Comparison of ENCODE assay signal across 12 cellular contexts in genomic region chr12:75986001-75986739, GRCh38. TPM values are rescaled to one million over a fixed set of nuclear protein-coding genes. Genes with fewer than 3 reads are reported as not detected.
DNase-seq lines count a peak whose midpoint lies in the region; ATAC-seq and TF ChIP-seq lines count a peak whose summit lies in the region.
"Had no signal": no experiment of that assay in that cellular context is flagged by ENCODE, and none has a peak within 500 bp of the region (broad histone marks: within the 10 kb centered on the region; RNA-seq: fewer than 3 reads in every experiment).

No MANE protein-coding gene starts in this region.

- no peak overlapping the region for H3K4me2 ChIP-seq in neural progenitor cell

- no peak overlapping the region for H3K9ac ChIP-seq in neural progenitor cell

- H3K36me3 ChIP-seq in neural progenitor cell, result no peaks in the 10 kb centered on the region

- DNase-seq in NCI-H1105 treated with DMSO at 0.1 percent for 48 hours (lab: John Stamatoyannopoulos, UW), result peak; percentile 61
- DNase-seq in astrocyte of the hippocampus (ENCODE audit: low read depth, low spot score), result peak; percentile 62
- no peak for DNase-seq in neural progenitor cell (ENCODE audit: low spot score)
- no peak for DNase-seq in endothelial cell (ENCODE audit: low spot score)
- DNase-seq: posterior cingulate gyrus; stimulated activated CD4-positive, alpha-beta T cell treated with anti-CD3 and anti-CD28 coated beads, Interleukin-4, amount 100 ng/mL, for 1 hour; stimulated activated naive CD8-positive, alpha-beta T cell treated with anti-CD3 and anti-CD28 coated beads, Interleukin-15, Interleukin-2, amounts not matched to agents 100 U/mL and 50 U/mL, for 24 hours had no signal

- H3K36me3 Mint-ChIP-seq in neural progenitor cell (no peaks in the 10 kb centered on the region), endothelial cell (ENCODE audit: low read depth, unreplicated experiment) (no peaks in the 10 kb centered on the region)

- H3F3A ChIP-seq in neural progenitor cell (ENCODE audit: low read depth), result no peaks in the 10 kb centered on the region

- H3K27me3 Mint-ChIP-seq in neural progenitor cell (ENCODE audit: insufficient read depth, low read depth), result peaks cover 3% of the 10 kb centered on the region
- H3K27me3 Mint-ChIP-seq in endothelial cell (ENCODE audit: unreplicated experiment), result peaks cover 2% of the 10 kb centered on the region

- H4K20me1 ChIP-seq in neural progenitor cell (ENCODE audit: low read depth), result no peaks in the 10 kb centered on the region

- no peaks in the 10 kb centered on the region for H3K27me3 ChIP-seq in neural progenitor cell

- H3K9me3 ChIP-seq in neural progenitor cell (ENCODE audit: low read depth), result no peaks in the 10 kb centered on the region

- H3K27ac ChIP-seq in neural progenitor cell, result no peak overlapping the region

- H3K4me3 Mint-ChIP-seq in neural progenitor cell (no peak overlapping the region), endothelial cell (ENCODE audit: unreplicated experiment) (no peak overlapping the region)
- H3K4me3 Mint-ChIP-seq: T-helper 1 cell treated with Interleukin-12 subunit alpha and Interleukin-12 subunit beta and Interleukin-4 antibody, amounts not matched to agents 30 μg/mL and 1 μg/mL, for 36 hours had no signal

- H3K4me1 Mint-ChIP-seq in neural progenitor cell (peaks cover 5% of the 10 kb centered on the region), endothelial cell (ENCODE audit: unreplicated experiment) (peaks cover 12% of the 10 kb centered on the region)

- ATAC-seq in GM18907 (IDR thresholded peaks at IDR 0.05; ENCODE audit: unreplicated experiment) (peak; percentile 48), GM21526 (IDR thresholded peaks at IDR 0.05; ENCODE audit: low FRiP score, unreplicated experiment) (no peak), HG03521 (IDR thresholded peaks at IDR 0.05; ENCODE audit: unreplicated experiment) (no peak)
- ATAC-seq: activated naive CD4-positive, alpha-beta T cell treated with anti-CD3 and anti-CD28 coated beads, Interleukin-2, amount 50 U/mL, for 72 hours; stimulated activated naive CD8-positive, alpha-beta T cell treated with anti-CD3 and anti-CD28 coated beads, Interleukin-15, Interleukin-2, amounts not matched to agents 100 U/mL and 50 U/mL, for 24 hours had no signal

- no peak overlapping the region for H3K27ac Mint-ChIP-seq in neural progenitor cell
- no peak overlapping the region for H3K27ac Mint-ChIP-seq in endothelial cell (ENCODE audit: unreplicated experiment)
- H3K27ac Mint-ChIP-seq: activated naive CD4-positive, alpha-beta T cell treated with anti-CD3 and anti-CD28 coated beads, Interleukin-2, amount 50 U/mL, for 72 hours; T-helper 1 cell treated with Interleukin-12 subunit alpha and Interleukin-12 subunit beta and Interleukin-4 antibody, amounts not matched to agents 30 μg/mL and 1 μg/mL, for 36 hours had no signal

- no peaks in the 10 kb centered on the region for H3K4me1 ChIP-seq in neural progenitor cell

- no peaks in the 10 kb centered on the region for H3K79me2 ChIP-seq in neural progenitor cell (ENCODE audit: low read depth)

- H3K9me3 Mint-ChIP-seq in neural progenitor cell (peaks cover 20% of the 10 kb centered on the region), endothelial cell (ENCODE audit: unreplicated experiment) (no peaks in the 10 kb centered on the region)

- TF ChIP-seq CTCF in neural progenitor cell (IDR thresholded peaks at IDR 0.05) (no peak), endothelial cell (IDR thresholded peaks at IDR 0.05; ENCODE audit: unreplicated experiment) (no peak)

- no peak overlapping the region for H3K4me3 ChIP-seq in neural progenitor cell

- H2AFZ ChIP-seq in neural progenitor cell (replicated peaks), result peak overlapping the region; percentile 22

RNA-seq across cellular contexts. Expression of gene PHLDA1, which starts 45.4 kb away (rescaled TPM):
- 1.1 and 1.2 TPM in 2 replicates for total RNA-seq in neural progenitor cell (ENCODE audit: low replicate concordance)
- total RNA-seq in endothelial cell (ENCODE audit: unreplicated experiment), result 50.3 TPM

Comparison
In these comparisons a context has a peak if more than half of its experiments do, and no peak if none do; other contexts are left out.
1. DNase-seq: peak in NCI-H1105 treated with DMSO at 0.1 percent for 48 hours (single experiment) and astrocyte of the hippocampus (single experiment); none in neural progenitor cell (single experiment) and endothelial cell (single experiment).
2. RNA of gene PHLDA1, which starts 45.4 kb away (total RNA-seq): 50.3 TPM in endothelial cell (single experiment); 1.1 to 1.2 TPM in neural progenitor cell; every median in the first group is over 10 times any median in the second.